In genomic region chr1:67500413-67500959, GRCh38 we compare ENCODE assay signal across 1 cellular context.
A peak's percentile ranks its signal among the peaks of the same experiment; 100 is the strongest.
TF ChIP-seq lines count a peak whose summit lies in the region.

No MANE protein-coding gene starts in this region.

TF ChIP-seq in HepG2, 621 proteins besides CTCF, POLR2A, EP300 and RAD21 (continued from another document and continues in another):
- TF ChIP-seq AHR (CRISPR knock-in tag; IDR thresholded peaks at IDR 0.05) = 0 out of 2 replicates have a peak, but pooled peaks have one; percentile 54
- no peak for TF ChIP-seq JUNB (CRISPR knock-in tag; IDR thresholded peaks at IDR 0.05; ENCODE audit: borderline replicate concordance)
- peak; percentile 92 for TF ChIP-seq KDM3A (CRISPR knock-in tag; IDR thresholded peaks at IDR 0.05; ENCODE audit: low read depth)
- TF ChIP-seq SIN3B (IDR thresholded peaks at IDR 0.05; ENCODE audit: low read length) = no peak
- no peak for TF ChIP-seq LCORL (IDR thresholded peaks at IDR 0.05)
- TF ChIP-seq LCORL (CRISPR knock-in tag; IDR thresholded peaks at IDR 0.05) = no peak
- TF ChIP-seq ZNF143 (CRISPR knock-in tag; IDR thresholded peaks at IDR 0.05) = no peak
- TF ChIP-seq, protein P1, sequence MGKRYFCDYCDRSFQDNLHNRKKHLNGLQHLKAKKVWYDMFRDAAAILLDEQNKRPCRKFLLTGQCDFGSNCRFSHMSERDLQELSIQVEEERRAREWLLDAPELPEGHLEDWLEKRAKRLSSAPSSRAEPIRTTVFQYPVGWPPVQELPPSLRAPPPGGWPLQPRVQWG (CRISPR knock-in tag; IDR thresholded peaks at IDR 0.05; ENCODE audit: borderline replicate concordance, low read depth) = no peak
- TF ChIP-seq MEIS2 (CRISPR knock-in tag; IDR thresholded peaks at IDR 0.05) = peak; percentile 34; the same call in 1 of the 2 replicates
- TF ChIP-seq ZNF225 (CRISPR knock-in tag; IDR thresholded peaks at IDR 0.05) = no peak
- TF ChIP-seq ZNF598 (CRISPR knock-in tag; IDR thresholded peaks at IDR 0.05; ENCODE audit: borderline replicate concordance) = no peak
- TF ChIP-seq ZBTB40 (IDR thresholded peaks at IDR 0.05) = no peak
- no peak for TF ChIP-seq ZBTB40 (CRISPR knock-in tag; IDR thresholded peaks at IDR 0.05)
- TF ChIP-seq FOXJ3 (CRISPR knock-in tag; IDR thresholded peaks at IDR 0.05; ENCODE audit: borderline replicate concordance) = no peak
- TF ChIP-seq ZFP1 (CRISPR knock-in tag; IDR thresholded peaks at IDR 0.05) = no peak
- TF ChIP-seq GABPB1 (CRISPR knock-in tag; IDR thresholded peaks at IDR 0.05) = peak; percentile 50; the same call in 1 of the 2 replicates
- peak; percentile 58; the same call in 1 of the 2 replicates for TF ChIP-seq RNF2 (conservative IDR thresholded peaks at IDR 0.05; ENCODE audit: low read depth)
- TF ChIP-seq, protein P2, sequence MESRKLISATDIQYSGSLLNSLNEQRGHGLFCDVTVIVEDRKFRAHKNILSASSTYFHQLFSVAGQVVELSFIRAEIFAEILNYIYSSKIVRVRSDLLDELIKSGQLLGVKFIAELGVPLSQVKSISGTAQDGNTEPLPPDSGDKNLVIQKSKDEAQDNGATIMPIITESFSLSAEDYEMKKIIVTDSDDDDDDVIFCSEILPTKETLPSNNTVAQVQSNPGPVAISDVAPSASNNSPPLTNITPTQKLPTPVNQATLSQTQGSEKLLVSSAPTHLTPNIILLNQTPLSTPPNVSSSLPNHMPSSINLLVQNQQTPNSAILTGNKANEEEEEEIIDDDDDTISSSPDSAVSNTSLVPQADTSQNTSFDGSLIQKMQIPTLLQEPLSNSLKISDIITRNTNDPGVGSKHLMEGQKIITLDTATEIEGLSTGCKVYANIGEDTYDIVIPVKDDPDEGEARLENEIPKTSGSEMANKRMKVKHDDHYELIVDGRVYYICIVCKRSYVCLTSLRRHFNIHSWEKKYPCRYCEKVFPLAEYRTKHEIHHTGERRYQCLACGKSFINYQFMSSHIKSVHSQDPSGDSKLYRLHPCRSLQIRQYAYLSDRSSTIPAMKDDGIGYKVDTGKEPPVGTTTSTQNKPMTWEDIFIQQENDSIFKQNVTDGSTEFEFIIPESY (CRISPR knock-in tag; IDR thresholded peaks at IDR 0.05) = 0 out of 2 replicates have a peak, but pooled peaks have one; percentile 23
- TF ChIP-seq ATF7-NPFF (CRISPR knock-in tag; IDR thresholded peaks at IDR 0.05; ENCODE audit: low read depth) = no peak
- 0 out of 2 replicates have a peak, but pooled peaks have one; percentile 55 for TF ChIP-seq KDM1A (CRISPR knock-in tag; IDR thresholded peaks at IDR 0.05)
- no peak for TF ChIP-seq SSRP1 (CRISPR knock-in tag; IDR thresholded peaks at IDR 0.05)
- no peak for TF ChIP-seq ZNF562 (CRISPR knock-in tag; IDR thresholded peaks at IDR 0.05; ENCODE audit: borderline replicate concordance)
- TF ChIP-seq, protein P3, sequence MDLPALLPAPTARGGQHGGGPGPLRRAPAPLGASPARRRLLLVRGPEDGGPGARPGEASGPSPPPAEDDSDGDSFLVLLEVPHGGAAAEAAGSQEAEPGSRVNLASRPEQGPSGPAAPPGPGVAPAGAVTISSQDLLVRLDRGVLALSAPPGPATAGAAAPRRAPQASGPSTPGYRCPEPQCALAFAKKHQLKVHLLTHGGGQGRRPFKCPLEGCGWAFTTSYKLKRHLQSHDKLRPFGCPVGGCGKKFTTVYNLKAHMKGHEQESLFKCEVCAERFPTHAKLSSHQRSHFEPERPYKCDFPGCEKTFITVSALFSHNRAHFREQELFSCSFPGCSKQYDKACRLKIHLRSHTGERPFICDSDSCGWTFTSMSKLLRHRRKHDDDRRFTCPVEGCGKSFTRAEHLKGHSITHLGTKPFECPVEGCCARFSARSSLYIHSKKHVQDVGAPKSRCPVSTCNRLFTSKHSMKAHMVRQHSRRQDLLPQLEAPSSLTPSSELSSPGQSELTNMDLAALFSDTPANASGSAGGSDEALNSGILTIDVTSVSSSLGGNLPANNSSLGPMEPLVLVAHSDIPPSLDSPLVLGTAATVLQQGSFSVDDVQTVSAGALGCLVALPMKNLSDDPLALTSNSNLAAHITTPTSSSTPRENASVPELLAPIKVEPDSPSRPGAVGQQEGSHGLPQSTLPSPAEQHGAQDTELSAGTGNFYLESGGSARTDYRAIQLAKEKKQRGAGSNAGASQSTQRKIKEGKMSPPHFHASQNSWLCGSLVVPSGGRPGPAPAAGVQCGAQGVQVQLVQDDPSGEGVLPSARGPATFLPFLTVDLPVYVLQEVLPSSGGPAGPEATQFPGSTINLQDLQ (CRISPR knock-in tag; IDR thresholded peaks at IDR 0.05) = no peak
- no peak for TF ChIP-seq ZBTB26 (CRISPR knock-in tag; IDR thresholded peaks at IDR 0.05; ENCODE audit: borderline replicate concordance)
- no peak for TF ChIP-seq TCF12 (IDR thresholded peaks at IDR 0.05)
- TF ChIP-seq TCF12 (CRISPR knock-in tag; IDR thresholded peaks at IDR 0.05) = no peak
- TF ChIP-seq ZNF550 (CRISPR knock-in tag; IDR thresholded peaks at IDR 0.05; ENCODE audit: borderline replicate concordance) = no peak
- no peak for TF ChIP-seq ZNF207 (IDR thresholded peaks at IDR 0.05; ENCODE audit: borderline replicate concordance)
- TF ChIP-seq ZNF263 (CRISPR knock-in tag; IDR thresholded peaks at IDR 0.05) = no peak
- no peak for TF ChIP-seq SUZ12 (IDR thresholded peaks at IDR 0.05; ENCODE audit: low read depth, low read length)
- no peak for TF ChIP-seq ATM (IDR thresholded peaks at IDR 0.05; ENCODE audit: borderline replicate concordance)
- TF ChIP-seq ZNF382 (CRISPR knock-in tag; IDR thresholded peaks at IDR 0.05; ENCODE audit: borderline replicate concordance) = no peak
- no peak for TF ChIP-seq ZBTB38 (CRISPR knock-in tag; IDR thresholded peaks at IDR 0.05)
- TF ChIP-seq, protein P4, sequence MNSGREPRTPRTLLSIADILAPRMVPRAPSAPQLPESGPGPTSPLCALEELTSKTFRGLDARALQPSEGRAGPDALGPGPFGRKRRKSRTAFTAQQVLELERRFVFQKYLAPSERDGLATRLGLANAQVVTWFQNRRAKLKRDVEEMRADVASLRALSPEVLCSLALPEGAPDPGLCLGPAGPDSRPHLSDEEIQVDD (CRISPR knock-in tag; IDR thresholded peaks at IDR 0.05; ENCODE audit: borderline replicate concordance) = no peak
- TF ChIP-seq, protein P5, sequence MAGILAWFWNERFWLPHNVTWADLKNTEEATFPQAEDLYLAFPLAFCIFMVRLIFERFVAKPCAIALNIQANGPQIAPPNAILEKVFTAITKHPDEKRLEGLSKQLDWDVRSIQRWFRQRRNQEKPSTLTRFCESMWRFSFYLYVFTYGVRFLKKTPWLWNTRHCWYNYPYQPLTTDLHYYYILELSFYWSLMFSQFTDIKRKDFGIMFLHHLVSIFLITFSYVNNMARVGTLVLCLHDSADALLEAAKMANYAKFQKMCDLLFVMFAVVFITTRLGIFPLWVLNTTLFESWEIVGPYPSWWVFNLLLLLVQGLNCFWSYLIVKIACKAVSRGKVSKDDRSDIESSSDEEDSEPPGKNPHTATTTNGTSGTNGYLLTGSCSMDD (CRISPR knock-in tag; IDR thresholded peaks at IDR 0.05) = no peak
- no peak for TF ChIP-seq ZKSCAN1 (IDR thresholded peaks at IDR 0.05; ENCODE audit: low read length)
- no peak for TF ChIP-seq SP1 (IDR thresholded peaks at IDR 0.05)
- no peak for TF ChIP-seq SP1 (CRISPR knock-in tag; IDR thresholded peaks at IDR 0.05)
- TF ChIP-seq, protein P6, sequence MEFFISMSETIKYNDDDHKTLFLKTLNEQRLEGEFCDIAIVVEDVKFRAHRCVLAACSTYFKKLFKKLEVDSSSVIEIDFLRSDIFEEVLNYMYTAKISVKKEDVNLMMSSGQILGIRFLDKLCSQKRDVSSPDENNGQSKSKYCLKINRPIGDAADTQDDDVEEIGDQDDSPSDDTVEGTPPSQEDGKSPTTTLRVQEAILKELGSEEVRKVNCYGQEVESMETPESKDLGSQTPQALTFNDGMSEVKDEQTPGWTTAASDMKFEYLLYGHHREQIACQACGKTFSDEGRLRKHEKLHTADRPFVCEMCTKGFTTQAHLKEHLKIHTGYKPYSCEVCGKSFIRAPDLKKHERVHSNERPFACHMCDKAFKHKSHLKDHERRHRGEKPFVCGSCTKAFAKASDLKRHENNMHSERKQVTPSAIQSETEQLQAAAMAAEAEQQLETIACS (CRISPR knock-in tag; IDR thresholded peaks at IDR 0.05) = no peak
- no peak for TF ChIP-seq GTF3A (CRISPR knock-in tag; conservative IDR thresholded peaks at IDR 0.05)
- TF ChIP-seq CBFB (CRISPR knock-in tag; IDR thresholded peaks at IDR 0.05) = no peak
- no peak for TF ChIP-seq TBP (CRISPR knock-in tag; IDR thresholded peaks at IDR 0.05)
- TF ChIP-seq, protein P7, sequence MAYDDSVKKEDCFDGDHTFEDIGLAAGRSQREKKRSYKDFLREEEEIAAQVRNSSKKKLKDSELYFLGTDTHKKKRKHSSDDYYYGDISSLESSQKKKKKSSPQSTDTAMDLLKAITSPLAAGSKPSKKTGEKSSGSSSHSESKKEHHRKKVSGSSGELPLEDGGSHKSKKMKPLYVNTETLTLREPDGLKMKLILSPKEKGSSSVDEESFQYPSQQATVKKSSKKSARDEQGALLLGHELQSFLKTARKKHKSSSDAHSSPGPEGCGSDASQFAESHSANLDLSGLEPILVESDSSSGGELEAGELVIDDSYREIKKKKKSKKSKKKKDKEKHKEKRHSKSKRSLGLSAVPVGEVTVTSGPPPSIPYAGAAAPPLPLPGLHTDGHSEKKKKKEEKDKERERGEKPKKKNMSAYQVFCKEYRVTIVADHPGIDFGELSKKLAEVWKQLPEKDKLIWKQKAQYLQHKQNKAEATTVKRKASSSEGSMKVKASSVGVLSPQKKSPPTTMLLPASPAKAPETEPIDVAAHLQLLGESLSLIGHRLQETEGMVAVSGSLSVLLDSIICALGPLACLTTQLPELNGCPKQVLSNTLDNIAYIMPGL (CRISPR knock-in tag; IDR thresholded peaks at IDR 0.05; ENCODE audit: borderline replicate concordance in 1 of 2, low read depth in 1 of 2) = peak; percentile 79 to 84; a peak in 3 of 4 replicates
- no peak for TF ChIP-seq SATB2 (CRISPR knock-in tag; IDR thresholded peaks at IDR 0.05)
- no peak for TF ChIP-seq GFI1 (CRISPR knock-in tag; IDR thresholded peaks at IDR 0.05; ENCODE audit: borderline replicate concordance)
- no peak; the same call in 1 of the 2 replicates for TF ChIP-seq ZNF605 (CRISPR knock-in tag; IDR thresholded peaks at IDR 0.05)
- TF ChIP-seq, protein P8, sequence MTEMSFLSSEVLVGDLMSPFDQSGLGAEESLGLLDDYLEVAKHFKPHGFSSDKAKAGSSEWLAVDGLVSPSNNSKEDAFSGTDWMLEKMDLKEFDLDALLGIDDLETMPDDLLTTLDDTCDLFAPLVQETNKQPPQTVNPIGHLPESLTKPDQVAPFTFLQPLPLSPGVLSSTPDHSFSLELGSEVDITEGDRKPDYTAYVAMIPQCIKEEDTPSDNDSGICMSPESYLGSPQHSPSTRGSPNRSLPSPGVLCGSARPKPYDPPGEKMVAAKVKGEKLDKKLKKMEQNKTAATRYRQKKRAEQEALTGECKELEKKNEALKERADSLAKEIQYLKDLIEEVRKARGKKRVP (CRISPR knock-in tag; IDR thresholded peaks at IDR 0.05) = no peak
